Comparison of ENCODE assay signal across 11 cellular contexts in the genomic region with DNA sequence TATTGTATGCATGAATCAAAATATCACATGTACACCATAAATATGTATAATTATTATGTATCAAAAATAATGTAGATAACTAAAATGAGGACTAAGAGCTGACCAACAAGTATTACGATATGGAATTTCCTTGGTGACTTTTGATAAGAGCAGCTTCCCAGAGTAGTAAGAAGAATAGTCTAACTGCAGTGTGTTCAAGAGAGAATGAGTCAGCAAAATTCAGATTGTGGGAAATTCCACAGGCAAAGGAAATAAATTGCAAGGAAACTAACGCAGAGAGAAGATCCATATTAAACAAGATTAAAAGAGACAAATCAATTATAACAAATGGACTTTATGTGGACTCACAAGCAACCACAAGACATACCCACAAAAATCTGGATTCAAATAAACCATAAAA. TPM values are rescaled to one million over a fixed set of nuclear protein-coding genes. Genes with fewer than 3 reads are reported as not detected.
DNase-seq lines count a peak whose midpoint lies in the region; ATAC-seq and TF ChIP-seq lines count a peak whose summit lies in the region.
"Had no signal": no experiment of that assay in that cellular context is flagged by ENCODE, and none has a peak within 500 bp of the region (broad histone marks: within the 10 kb centered on the region; RNA-seq: fewer than 3 reads in every experiment).

No MANE protein-coding gene starts in this region.

- no peak for TF ChIP-seq CTCF in body of pancreas (IDR thresholded peaks at IDR 0.05)
- TF ChIP-seq CTCF in thoracic aorta (IDR thresholded peaks at IDR 0.05), result no peak

- H3K9me3 ChIP-seq in body of pancreas (no peaks in the 10 kb centered on the region), thoracic aorta (no peaks in the 10 kb centered on the region)
- H3K9me3 ChIP-seq in CD8-positive, alpha-beta memory T cell (ENCODE audit: low read length), result no peaks in the 10 kb centered on the region

- no peak overlapping the region for H3K27ac ChIP-seq in body of pancreas
- peak overlapping the region; percentile 22 to 35 for H3K27ac ChIP-seq in thoracic aorta
- H3K27ac ChIP-seq in CD8-positive, alpha-beta memory T cell (ENCODE audit: low read depth, low read length), result no peak overlapping the region

- peaks cover 20% of the 10 kb centered on the region for H3K4me1 ChIP-seq in body of pancreas
- H3K4me1 ChIP-seq in thoracic aorta (ENCODE audit: control insufficient read depth in 1 of 2, low read depth in 2 of 2), result peaks cover 58 to 62% of the 10 kb centered on the region in 2 donors
- no peaks in the 10 kb centered on the region for H3K4me1 ChIP-seq in CD8-positive, alpha-beta memory T cell (ENCODE audit: insufficient read depth, low read length)

- H3K4me3 ChIP-seq in body of pancreas, result no peak overlapping the region
- H3K4me3 ChIP-seq in thoracic aorta, result peak overlapping the region; percentile 37
- no peak overlapping the region for H3K4me3 ChIP-seq in CD8-positive, alpha-beta memory T cell (ENCODE audit: low read length)
- H3K4me3 ChIP-seq: heart left ventricle had no signal

- no peaks in the 10 kb centered on the region for H3K9me3 Mint-ChIP-seq in CD8-positive, alpha-beta memory T cell

- POLR2A ChIA-PET in CD8-positive, alpha-beta memory T cell (lab: Charles Lee), result no interaction called here

- DNase-seq in HCEC 1CT, result peak; percentile 45
- DNase-seq in body of pancreas, result no peak
- peak; percentile 48 for DNase-seq in kidney glomerular epithelial cell (lab: John Stamatoyannopoulos, UW)
- DNase-seq in thoracic aorta (ENCODE audit: low spot score), result no peak
- DNase-seq in DMS79 (lab: John Stamatoyannopoulos, UW), result no peak
- no peak for DNase-seq in CD8-positive, alpha-beta memory T cell
- DNase-seq: cerebellar nuclear complex, heart left ventricle, NCI-H2227 treated with DMSO at 0.1 percent for 48 hours, small intestine had no signal

- WGBS in body of pancreas, 2 donors, result 8 to 17% methylated on average over 2 of the region's 2 CpGs

- intact Hi-C loops in body of pancreas (cut with DNase I), result no loop called here

- no peak overlapping the region for H3K27ac Mint-ChIP-seq in CD8-positive, alpha-beta memory T cell

- no peak for TF ChIP-seq POLR2A in body of pancreas (IDR thresholded peaks at IDR 0.05)

- H3K36me3 Mint-ChIP-seq in CD8-positive, alpha-beta memory T cell, result no peaks in the 10 kb centered on the region

- ATAC-seq in body of pancreas (peak; percentile 69), thoracic aorta (ENCODE audit: insufficient number of reproducible peaks, low FRiP score, low read depth) (no peak), HG03135 (IDR thresholded peaks at IDR 0.05; ENCODE audit: unreplicated experiment) (no peak)

- peaks cover 3 to 11% of the 10 kb centered on the region in 2 donors for H3K27me3 Mint-ChIP-seq in CD8-positive, alpha-beta memory T cell

- no peaks in the 10 kb centered on the region for H3K4me1 Mint-ChIP-seq in CD8-positive, alpha-beta memory T cell

- H3K4me3 Mint-ChIP-seq in CD8-positive, alpha-beta memory T cell, result no peak overlapping the region

- H3K36me3 ChIP-seq in body of pancreas (replicated peaks in 1 of 2; ENCODE audit: insufficient read depth in 1 of 2, low read depth in 2 of 2) (no peaks in the 10 kb centered on the region), thoracic aorta (no peaks in the 10 kb centered on the region)
- H3K36me3 ChIP-seq in CD8-positive, alpha-beta memory T cell (ENCODE audit: insufficient read depth, low read length), result no peaks in the 10 kb centered on the region
- H3K36me3 ChIP-seq: heart left ventricle had no signal

- CTCF ChIA-PET in CD8-positive, alpha-beta memory T cell (lab: Charles Lee), result no interaction called here

- no peaks in the 10 kb centered on the region for H3K27me3 ChIP-seq in body of pancreas
- H3K27me3 ChIP-seq in thoracic aorta (replicated peaks; ENCODE audit: insufficient read depth), result no peaks in the 10 kb centered on the region
- H3K27me3 ChIP-seq in CD8-positive, alpha-beta memory T cell (ENCODE audit: insufficient read depth, low read length, poor library complexity, severe bottlenecking), result no peaks in the 10 kb centered on the region
- H3K27me3 ChIP-seq: heart left ventricle had no signal

RNA-seq across cellular contexts. Expression of a gene that starts 26.4 kb away (rescaled TPM):
- total RNA-seq in body of pancreas (1 to 10 TPM; 7.9 to 9.1 TPM), thoracic aorta (10 to 100 TPM; 16.0 to 20.0 TPM)
- under 1 TPM; 0.04 to 0.07 TPM for total RNA-seq in CD8-positive, alpha-beta memory T cell
- not detected for polyA plus RNA-seq in CD8-positive, alpha-beta memory T cell

Comparison
In these comparisons a context has a peak if more than half of its experiments do, and no peak if none do; other contexts are left out.
1. DNase-seq: peak in HCEC 1CT (single experiment) and kidney glomerular epithelial cell (single experiment); none in body of pancreas (0 of 4), thoracic aorta (single experiment), DMS79 (single experiment) and CD8-positive, alpha-beta memory T cell (0 of 5).
2. H3K27ac ChIP-seq: peak in thoracic aorta (2 of 2); none in body of pancreas (0 of 4) and CD8-positive, alpha-beta memory T cell (single experiment).
3. RNA of a gene that starts 26.4 kb away (total RNA-seq): 16.0 to 20.0 TPM in thoracic aorta and 7.9 to 9.1 TPM in body of pancreas; 0.04 to 0.07 TPM in CD8-positive, alpha-beta memory T cell; every median in the first group is over 4 times any median in the second.